In genomic region chr2:85889648-85890281, GRCh38 we compare ENCODE assay signal across 7 cellular contexts. TPM values are rescaled to one million over a fixed set of nuclear protein-coding genes. Genes with fewer than 3 reads are reported as not detected.
DNase-seq lines count a peak whose midpoint lies in the region; ATAC-seq, FAIRE-seq and TF ChIP-seq lines count a peak whose summit lies in the region.

No MANE protein-coding gene starts in this region.

- intact Hi-C loops in activated T-helper 1 cell treated with anti-CD3 and anti-CD28 coated beads, Interleukin-12 subunit alpha, Interleukin-12 subunit beta, Interleukin-2, Interleukin-4 antibody, amounts not matched to agents 30 ng/mL and 10 ng/mL and 1 ng/mL, durations not matched to agents 14 hours and 24 hours and 36 hours (cut with micrococcal nuclease), result loop anchor here (1.0 to 10.0 kb wide), 3 partner anchors 62 to 305 kb away; partner anchors contain the start of genes IMMT and MRPL35

- DNase-seq in HFFc6, result no peak
- no peak for DNase-seq in activated T-helper 1 cell treated with anti-CD3 and anti-CD28 coated beads, Interleukin-12 subunit alpha, Interleukin-12 subunit beta, Interleukin-2, Interleukin-4 antibody, amounts not matched to agents 30 ng/mL and 10 ng/mL and 1 ng/mL, durations not matched to agents 14 hours and 24 hours and 36 hours (ENCODE audit: low spot score)
- no peak for DNase-seq in small intestine
- no peak for DNase-seq in putamen (ENCODE audit: low spot score)
- no peak for DNase-seq in EL

- H3K9me3 ChIP-seq in iPS-15b (ENCODE audit: control insufficient read depth, insufficient read depth, low read length) (no peaks in the 10 kb centered on the region), small intestine (ENCODE audit: control insufficient read depth, low read depth) (no peaks in the 10 kb centered on the region)

- peak overlapping the region; percentile 49 for H3K27ac Mint-ChIP-seq in HFFc6
- H3K27ac Mint-ChIP-seq in activated T-helper 1 cell treated with anti-CD3 and anti-CD28 coated beads, Interleukin-12 subunit alpha, Interleukin-12 subunit beta, Interleukin-2, Interleukin-4 antibody, amounts not matched to agents 30 ng/mL and 10 ng/mL and 1 ng/mL, durations not matched to agents 14 hours and 24 hours and 36 hours, result peak overlapping the region; percentile 72

- peaks cover 73% of the 10 kb centered on the region for H3K4me1 Mint-ChIP-seq in HFFc6 (ENCODE audit: low read depth)
- peaks cover 70% of the 10 kb centered on the region for H3K4me1 Mint-ChIP-seq in activated T-helper 1 cell treated with anti-CD3 and anti-CD28 coated beads, Interleukin-12 subunit alpha, Interleukin-12 subunit beta, Interleukin-2, Interleukin-4 antibody, amounts not matched to agents 30 ng/mL and 10 ng/mL and 1 ng/mL, durations not matched to agents 14 hours and 24 hours and 36 hours (ENCODE audit: low read depth)

- no peaks in the 10 kb centered on the region for H3K36me3 Mint-ChIP-seq in HFFc6 (ENCODE audit: low read depth)
- peaks cover 11% of the 10 kb centered on the region for H3K36me3 Mint-ChIP-seq in activated T-helper 1 cell treated with anti-CD3 and anti-CD28 coated beads, Interleukin-12 subunit alpha, Interleukin-12 subunit beta, Interleukin-2, Interleukin-4 antibody, amounts not matched to agents 30 ng/mL and 10 ng/mL and 1 ng/mL, durations not matched to agents 14 hours and 24 hours and 36 hours (ENCODE audit: low read depth)

- H3K9ac ChIP-seq in iPS-15b (ENCODE audit: low read depth, low read length), result no peak overlapping the region

- H3K4me1 ChIP-seq in iPS-15b (ENCODE audit: control insufficient read depth, insufficient read depth, low read length), result peaks cover 4% of the 10 kb centered on the region
- no peaks in the 10 kb centered on the region for H3K4me1 ChIP-seq in small intestine (ENCODE audit: control insufficient read depth in 2 of 2, insufficient read depth in 1 of 2, low read depth in 1 of 2, low read length in 1 of 2)

- ATAC-seq in GM19035 (IDR thresholded peaks at IDR 0.05; ENCODE audit: unreplicated experiment), result no peak

- peak overlapping the region; percentile 9 to 73 for H3K27ac ChIP-seq in small intestine (ENCODE audit: low read depth in 1 of 2, low read length in 1 of 2)

- no peaks in the 10 kb centered on the region for H3K27me3 Mint-ChIP-seq in HFFc6 (ENCODE audit: insufficient read depth)
- no peaks in the 10 kb centered on the region for H3K27me3 Mint-ChIP-seq in activated T-helper 1 cell treated with anti-CD3 and anti-CD28 coated beads, Interleukin-12 subunit alpha, Interleukin-12 subunit beta, Interleukin-2, Interleukin-4 antibody, amounts not matched to agents 30 ng/mL and 10 ng/mL and 1 ng/mL, durations not matched to agents 14 hours and 24 hours and 36 hours (ENCODE audit: insufficient read depth)

- no peak for FAIRE-seq in small intestine (lab: Jason Lieb, UNC)

- 9 to 32% (median 24%) methylated on average over 20 of the region's 20 CpGs for WGBS in small intestine, 3 donors

- H3K4me3 Mint-ChIP-seq in HFFc6, result peak overlapping the region; percentile 92
- peak overlapping the region; percentile 83 for H3K4me3 Mint-ChIP-seq in activated T-helper 1 cell treated with anti-CD3 and anti-CD28 coated beads, Interleukin-12 subunit alpha, Interleukin-12 subunit beta, Interleukin-2, Interleukin-4 antibody, amounts not matched to agents 30 ng/mL and 10 ng/mL and 1 ng/mL, durations not matched to agents 14 hours and 24 hours and 36 hours

- no peaks in the 10 kb centered on the region for H3K36me3 ChIP-seq in iPS-15b (ENCODE audit: control insufficient read depth, insufficient read depth, low read length)
- H3K36me3 ChIP-seq in small intestine (ENCODE audit: control insufficient read depth in 2 of 2, insufficient read depth in 2 of 2, low read length in 2 of 2), result no peaks in the 10 kb centered on the region

- H3K4me3 ChIP-seq in iPS-15b (ENCODE audit: low read depth, low read length), result peak overlapping the region; percentile 92
- H3K4me3 ChIP-seq in small intestine (ENCODE audit: low read depth in 1 of 2, low read length in 2 of 2), result peak overlapping the region; percentile 73 to 84

- TF ChIP-seq CTCF in HFFc6 (IDR thresholded peaks at IDR 0.05), result no peak

- H3K27me3 ChIP-seq in iPS-15b (ENCODE audit: control insufficient read depth, insufficient read depth, low read length), result peaks cover 33% of the 10 kb centered on the region
- H3K27me3 ChIP-seq in small intestine (ENCODE audit: control insufficient read depth in 2 of 2, insufficient read depth in 2 of 2, low read length in 2 of 2), result peaks cover 0 to 2% of the 10 kb centered on the region in 2 donors

- H3K9me3 Mint-ChIP-seq in HFFc6, result peaks cover 3% of the 10 kb centered on the region; the same call in 1 of the 2 replicates
- H3K9me3 Mint-ChIP-seq in activated T-helper 1 cell treated with anti-CD3 and anti-CD28 coated beads, Interleukin-12 subunit alpha, Interleukin-12 subunit beta, Interleukin-2, Interleukin-4 antibody, amounts not matched to agents 30 ng/mL and 10 ng/mL and 1 ng/mL, durations not matched to agents 14 hours and 24 hours and 36 hours, result peaks cover 4% of the 10 kb centered on the region

RNA-seq across cellular contexts. Expression of gene ST3GAL5, which starts 1.0 kb away (rescaled TPM):
- 10 to 100 TPM; 12.7 to 17.4 (median 15.2) TPM for total RNA-seq in HFFc6 (2021; fragmentation: NEBNext Ultra II Directional; extraction: Animal tissue kit (Norgen Biotek cat#: 25700))
- total RNA-seq in activated T-helper 1 cell treated with anti-CD3 and anti-CD28 coated beads, Interleukin-12 subunit alpha, Interleukin-12 subunit beta, Interleukin-2, Interleukin-4 antibody, amounts not matched to agents 30 ng/mL and 10 ng/mL and 1 ng/mL, durations not matched to agents 14 hours and 24 hours and 36 hours, result 17.4 and 18.9 TPM in 2 replicates
- polyA plus RNA-seq in small intestine, result 1 to 10 TPM; 1.6 to 5.2 (median 2.0) TPM
